ENCODE assay signal across 13 cellular contexts in the genomic region with DNA sequence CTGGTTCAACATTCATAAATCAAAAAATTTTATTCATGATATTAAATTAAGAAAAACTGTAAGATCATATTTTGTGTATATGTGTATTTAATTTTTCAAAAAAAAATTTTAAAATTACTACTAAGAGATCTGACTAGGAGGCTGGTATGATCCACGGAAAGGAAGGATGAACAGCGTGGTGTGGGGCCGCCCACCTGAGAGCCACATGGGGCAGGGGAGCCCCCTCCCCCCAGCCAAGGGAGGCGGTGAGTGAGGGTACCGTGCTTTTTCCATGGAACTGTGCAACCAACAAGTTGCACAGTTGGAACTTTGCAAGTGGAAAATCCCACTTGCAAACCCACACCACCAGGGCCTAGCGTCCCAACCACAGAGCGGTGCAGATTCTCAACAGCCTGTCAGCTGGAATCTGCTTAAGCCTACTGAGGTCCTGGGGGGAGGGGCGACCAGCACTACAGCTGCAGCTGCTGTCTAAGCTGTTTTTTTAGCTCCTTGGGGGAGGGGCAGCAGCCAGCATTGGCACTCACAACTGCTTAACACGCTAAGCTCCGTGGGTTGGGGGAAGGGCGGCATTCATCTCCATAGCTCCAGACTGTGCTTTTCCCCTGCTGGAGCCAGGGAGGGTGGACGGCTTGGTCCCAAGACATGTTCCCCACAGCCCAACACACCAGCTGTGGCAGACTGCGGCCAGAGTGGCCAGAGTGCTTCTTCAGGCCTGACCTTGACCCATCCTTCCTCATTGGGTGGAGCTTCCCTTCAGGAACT.
DNase-seq lines count a peak whose midpoint lies in the region; ATAC-seq lines count a peak whose summit lies in the region.
"Had no signal": no experiment of that assay in that cellular context is flagged by ENCODE, and none has a peak within 500 bp of the region (broad histone marks: within the 10 kb centered on the region; RNA-seq: fewer than 3 reads in every experiment).

No MANE protein-coding gene starts in this region.

- H3K4me1 ChIP-seq in HUES48 (ENCODE audit: control insufficient read depth, insufficient read depth, low read length): peaks cover 20% of the 10 kb centered on the region
- H3K4me1 ChIP-seq: pancreas had no signal

- H3K4me3 ChIP-seq in HUES48 (ENCODE audit: low read depth, low read length): peak overlapping the region; percentile 46; the same call in 1 of the 2 replicates
- H3K4me3 ChIP-seq: pancreas had no signal

- H3K9me3 ChIP-seq in HUES48 (ENCODE audit: control insufficient read depth, insufficient read depth, low read length): no peaks in the 10 kb centered on the region
- H3K9me3 ChIP-seq: pancreas had no signal

- DNase-seq in SK-N-DZ (ENCODE audit: low spot score): peak; percentile 96
- peak; percentile 91 for DNase-seq in iPS DF 19.7 (ENCODE audit: low read depth, low spot score)
- DNase-seq in retina: peak; percentile 86
- no peak for DNase-seq in NCI-H446 (lab: John Stamatoyannopoulos, UW)
- no peak for DNase-seq in C1 segment of cervical spinal cord (lab: John Stamatoyannopoulos, UW)
- DNase-seq in amniotic stem cell (lab: John Stamatoyannopoulos, UW): no peak
- DNase-seq: cortex of kidney, EL, hypothalamus had no signal

- H3K27me3 ChIP-seq in HUES48 (ENCODE audit: control insufficient read depth, insufficient read depth, low read length): no peaks in the 10 kb centered on the region

- 0 out of 2 replicates have a peak overlapping the region, but pooled peaks have one; percentile 4 for H3K9ac ChIP-seq in HUES48 (ENCODE audit: low read depth, low read length)

- H3K36me3 ChIP-seq in HUES48 (ENCODE audit: control insufficient read depth, insufficient read depth, low read length): no peaks in the 10 kb centered on the region
- H3K36me3 ChIP-seq: pancreas had no signal

- H3K27ac ChIP-seq in HUES48 (ENCODE audit: low read depth, low read length): no peak overlapping the region
- H3K27ac ChIP-seq: pancreas had no signal

- ATAC-seq in HG03520 (IDR thresholded peaks at IDR 0.05; ENCODE audit: unreplicated experiment): no peak
- ATAC-seq: HCT116 had no signal

Comparison
In these comparisons a context has a peak if more than half of its experiments do, and no peak if none do; other contexts are left out.
1. DNase-seq: peak in SK-N-DZ (single experiment), iPS DF 19.7 (single experiment) and retina (single experiment); none in NCI-H446 (0 of 2), C1 segment of cervical spinal cord (0 of 14) and amniotic stem cell (single experiment).